ENCODE assay signal across 2 cellular contexts in the genomic region with DNA sequence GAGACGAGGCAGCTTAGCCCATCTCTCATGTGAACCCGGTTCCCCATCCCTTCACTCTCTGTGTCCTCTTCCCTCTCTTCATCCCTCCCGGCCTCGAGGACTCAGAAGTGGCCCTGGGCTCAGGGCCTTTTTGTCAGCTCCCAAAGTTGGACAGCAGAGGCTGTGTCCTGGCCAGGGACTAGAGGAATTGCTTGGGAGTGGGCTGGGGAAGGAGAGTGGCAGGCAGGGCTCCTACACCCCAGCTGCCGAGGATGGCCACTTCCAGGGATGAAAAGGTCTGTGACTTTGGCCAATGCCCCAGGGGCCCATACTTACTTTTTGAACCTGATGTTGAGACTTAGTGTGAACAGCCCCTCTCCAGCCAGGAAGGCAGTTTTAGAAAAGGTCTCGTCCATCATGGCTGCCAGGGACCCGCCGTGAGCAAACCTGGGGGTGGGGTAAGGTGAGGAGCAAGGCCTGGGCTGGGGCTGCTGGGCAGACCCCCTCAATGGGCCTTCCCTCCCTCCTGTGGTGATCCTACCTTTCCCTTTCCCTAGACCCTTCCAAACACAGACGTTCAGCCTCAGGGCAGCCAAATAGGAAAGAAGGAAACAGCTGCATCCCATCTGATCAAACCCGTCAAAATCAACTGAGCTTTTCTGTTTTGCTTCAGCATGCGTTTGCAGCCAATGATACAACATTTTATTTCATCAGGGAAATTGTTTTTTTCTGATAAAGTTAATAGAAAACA.
TF ChIP-seq lines count a peak whose summit lies in the region.

No MANE protein-coding gene starts in this region.

TF ChIP-seq in liver, 16 proteins besides CTCF, POLR2A, EP300 and RAD21:
- no peak for TF ChIP-seq HNF4A (conservative IDR thresholded peaks at IDR 0.05)
- TF ChIP-seq, protein P1, sequence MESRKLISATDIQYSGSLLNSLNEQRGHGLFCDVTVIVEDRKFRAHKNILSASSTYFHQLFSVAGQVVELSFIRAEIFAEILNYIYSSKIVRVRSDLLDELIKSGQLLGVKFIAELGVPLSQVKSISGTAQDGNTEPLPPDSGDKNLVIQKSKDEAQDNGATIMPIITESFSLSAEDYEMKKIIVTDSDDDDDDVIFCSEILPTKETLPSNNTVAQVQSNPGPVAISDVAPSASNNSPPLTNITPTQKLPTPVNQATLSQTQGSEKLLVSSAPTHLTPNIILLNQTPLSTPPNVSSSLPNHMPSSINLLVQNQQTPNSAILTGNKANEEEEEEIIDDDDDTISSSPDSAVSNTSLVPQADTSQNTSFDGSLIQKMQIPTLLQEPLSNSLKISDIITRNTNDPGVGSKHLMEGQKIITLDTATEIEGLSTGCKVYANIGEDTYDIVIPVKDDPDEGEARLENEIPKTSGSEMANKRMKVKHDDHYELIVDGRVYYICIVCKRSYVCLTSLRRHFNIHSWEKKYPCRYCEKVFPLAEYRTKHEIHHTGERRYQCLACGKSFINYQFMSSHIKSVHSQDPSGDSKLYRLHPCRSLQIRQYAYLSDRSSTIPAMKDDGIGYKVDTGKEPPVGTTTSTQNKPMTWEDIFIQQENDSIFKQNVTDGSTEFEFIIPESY (IDR thresholded peaks at IDR 0.05) = no peak
- TF ChIP-seq TAF1 (conservative IDR thresholded peaks at IDR 0.05) = no peak
- TF ChIP-seq ATF3 (IDR thresholded peaks at IDR 0.05) = no peak
- peak; percentile 26 for TF ChIP-seq NR2F2 (IDR thresholded peaks at IDR 0.05)
- TF ChIP-seq RXRA (IDR thresholded peaks at IDR 0.05) = no peak
- no peak for TF ChIP-seq FOXA2 (IDR thresholded peaks at IDR 0.05)
- no peak for TF ChIP-seq YY1 (IDR thresholded peaks at IDR 0.05)

TF ChIP-seq in HepG2, 621 proteins besides CTCF, POLR2A, EP300 and RAD21:
- TF ChIP-seq MIER2 (CRISPR knock-in tag; IDR thresholded peaks at IDR 0.05) (no peak), TEF (CRISPR knock-in tag; IDR thresholded peaks at IDR 0.05) (no peak), ZNF790 (CRISPR knock-in tag; IDR thresholded peaks at IDR 0.05; ENCODE audit: borderline replicate concordance) (no peak), KLF15 (CRISPR knock-in tag; IDR thresholded peaks at IDR 0.05; ENCODE audit: borderline replicate concordance) (no peak), NCOA2 (CRISPR knock-in tag; IDR thresholded peaks at IDR 0.05) (no peak)
TF ChIP-seq in HepG2: peak in this region for 0.
